Comparison of ENCODE assay signal across 1 cellular context in genomic region chr11:67538306-67538705, GRCh38.
TF ChIP-seq lines count a peak whose summit lies in the region.

No MANE protein-coding gene starts in this region.

TF ChIP-seq in K562, 482 proteins besides CTCF, POLR2A, EP300 and RAD21:
- no peak for TF ChIP-seq THRB (CRISPR knock-in tag; conservative IDR thresholded peaks at IDR 0.05)
- TF ChIP-seq NRF1 (conservative IDR thresholded peaks at IDR 0.05 in 1 of 2, IDR thresholded peaks at IDR 0.05 in 1 of 2): peak; percentile 74 to 76
- no peak for TF ChIP-seq ZNF277 (CRISPR knock-in tag; IDR thresholded peaks at IDR 0.05; ENCODE audit: borderline replicate concordance)
- TF ChIP-seq ATF4 (CRISPR knock-in tag; IDR thresholded peaks at IDR 0.05): no peak
